Comparison of ENCODE assay signal across 1 cellular context in genomic region chrX:129540068-129540653, GRCh38.
A peak's percentile ranks its signal among the peaks of the same experiment; 100 is the strongest.
TF ChIP-seq lines count a peak whose summit lies in the region.

Gene OCRL (plus strand): TSS chrX:129540259. CDS start chrX:129540440, 181 bp downstream.

TF ChIP-seq in GM12878, 131 proteins besides CTCF, POLR2A, EP300 and RAD21 (continued from another document and continues in another):
- TF ChIP-seq REST (IDR thresholded peaks at IDR 0.05; ENCODE audit: low read depth, low read length) = no peak
- TF ChIP-seq ZNF592 (IDR thresholded peaks at IDR 0.05) = no peak
- TF ChIP-seq RB1 (IDR thresholded peaks at IDR 0.05; ENCODE audit: borderline replicate concordance) = no peak
- TF ChIP-seq EZH2 (IDR thresholded peaks at IDR 0.05; ENCODE audit: borderline replicate concordance, control insufficient read depth, low read depth, low read length) = no peak
- no peak for TF ChIP-seq CHD1 (IDR thresholded peaks at IDR 0.05; ENCODE audit: low read depth, low read length)
- TF ChIP-seq ZBED1 (IDR thresholded peaks at IDR 0.05; ENCODE audit: borderline replicate concordance) = no peak
- TF ChIP-seq BACH1 (IDR thresholded peaks at IDR 0.05; ENCODE audit: borderline replicate concordance) = no peak
- no peak for TF ChIP-seq IRF3 (IDR thresholded peaks at IDR 0.05)
- TF ChIP-seq ATF7 (IDR thresholded peaks at IDR 0.05; ENCODE audit: low read depth) = no peak
- no peak for TF ChIP-seq NKRF (conservative IDR thresholded peaks at IDR 0.05)
- TF ChIP-seq MYC (IDR thresholded peaks at IDR 0.05; ENCODE audit: insufficient read depth, insufficient read length, insufficient replicate concordance, low read length, severe bottlenecking) = no peak
- no peak for TF ChIP-seq BCLAF1 (IDR thresholded peaks at IDR 0.05)
- no peak for TF ChIP-seq HDAC6 (IDR thresholded peaks at IDR 0.05; ENCODE audit: unreplicated experiment)
- no peak for TF ChIP-seq E2F8 (IDR thresholded peaks at IDR 0.05; ENCODE audit: low read depth, partially characterized antibody)
- no peak for TF ChIP-seq CHD4 (IDR thresholded peaks at IDR 0.05)
- no peak for TF ChIP-seq ZNF384 (IDR thresholded peaks at IDR 0.05; ENCODE audit: borderline replicate concordance, low read depth, low read length)
- TF ChIP-seq PAX8 (IDR thresholded peaks at IDR 0.05) = no peak
- TF ChIP-seq CEBPZ (IDR thresholded peaks at IDR 0.05; ENCODE audit: low read depth, low read length) = no peak
- no peak for TF ChIP-seq CHD2 (IDR thresholded peaks at IDR 0.05; ENCODE audit: borderline replicate concordance, low read depth, low read length)
- TF ChIP-seq MAX (IDR thresholded peaks at IDR 0.05; ENCODE audit: low read depth, low read length) = no peak
- no peak for TF ChIP-seq KAT2A (conservative IDR thresholded peaks at IDR 0.05; ENCODE audit: control insufficient read depth, low read depth, low read length)
- TF ChIP-seq TBL1XR1 (IDR thresholded peaks at IDR 0.05; ENCODE audit: low read depth, low read length) = no peak
- TF ChIP-seq MTA2 (IDR thresholded peaks at IDR 0.05; ENCODE audit: low read depth) = no peak
- 0 out of 2 replicates have a peak, but pooled peaks have one; percentile 24 for TF ChIP-seq EED (IDR thresholded peaks at IDR 0.05; ENCODE audit: low read depth)
- no peak for TF ChIP-seq POLR2AphosphoS5 (IDR thresholded peaks at IDR 0.05; ENCODE audit: low read length)
- no peak for TF ChIP-seq ZNF24 (IDR thresholded peaks at IDR 0.05)
- TF ChIP-seq USF2 (IDR thresholded peaks at IDR 0.05; ENCODE audit: borderline replicate concordance, low read depth, low read length) = no peak
- TF ChIP-seq SKIL (IDR thresholded peaks at IDR 0.05; ENCODE audit: low read depth, poor library complexity, severe bottlenecking) = no peak
- no peak for TF ChIP-seq NR2C2 (IDR thresholded peaks at IDR 0.05; ENCODE audit: borderline replicate concordance, control insufficient read depth, insufficient read length, low read depth)
- TF ChIP-seq JUND (IDR thresholded peaks at IDR 0.05; ENCODE audit: low read depth, low read length) = no peak
